ENCODE assay signal across 8 cellular contexts in the genomic region with DNA sequence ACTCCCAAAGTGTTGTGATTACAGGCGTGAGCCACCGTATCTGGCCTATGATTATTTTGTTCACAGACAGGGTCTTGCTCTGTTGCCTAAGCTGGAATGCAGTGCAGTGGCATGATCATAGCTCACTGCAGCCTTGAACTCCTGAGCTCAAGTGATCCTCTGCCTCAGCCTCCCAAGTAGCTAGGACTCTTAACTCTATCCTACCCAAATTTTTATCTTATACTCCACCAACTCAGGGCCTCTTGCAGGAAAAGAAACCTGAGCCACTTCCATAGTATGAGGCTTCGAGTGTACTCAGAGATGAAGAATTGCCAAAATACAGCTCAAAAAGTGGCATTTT. TPM values are rescaled to one million over a fixed set of nuclear protein-coding genes. Genes with fewer than 3 reads are reported as not detected.
DNase-seq lines count a peak whose midpoint lies in the region; ATAC-seq and TF ChIP-seq lines count a peak whose summit lies in the region.

No MANE protein-coding gene starts in this region.

- peaks cover 29% of the 10 kb centered on the region for H3K4me1 ChIP-seq in lower lobe of right lung

- no peaks in the 10 kb centered on the region for H3K27me3 Mint-ChIP-seq in activated naive CD4-positive, alpha-beta T cell treated with anti-CD3 and anti-CD28 coated beads, Interleukin-2, amount 50 U/mL, for 24 hours
- H3K27me3 Mint-ChIP-seq in type B pancreatic cell: no peaks in the 10 kb centered on the region

- H3K4me1 Mint-ChIP-seq in activated naive CD4-positive, alpha-beta T cell treated with anti-CD3 and anti-CD28 coated beads, Interleukin-2, amount 50 U/mL, for 24 hours: peaks cover 33% of the 10 kb centered on the region
- H3K4me1 Mint-ChIP-seq in type B pancreatic cell (ENCODE audit: unreplicated experiment): peaks cover 18% of the 10 kb centered on the region

- DNase-seq in activated naive CD4-positive, alpha-beta T cell (lab: John Stamatoyannopoulos, UW): no peak
- DNase-seq in astrocyte of the spinal cord (ENCODE audit: low read depth, low spot score): peak; percentile 6
- no peak for DNase-seq in lower lobe of right lung
- DNase-seq in type B pancreatic cell (ENCODE audit: extremely low spot score, unreplicated experiment): no peak
- no peak for DNase-seq in medulla oblongata (ENCODE audit: extremely low spot score)
- DNase-seq in foreskin melanocyte: no peak
- no peak for DNase-seq in AG08395 (ENCODE audit: low spot score)

- no peaks in the 10 kb centered on the region for H3K9me3 Mint-ChIP-seq in activated naive CD4-positive, alpha-beta T cell treated with anti-CD3 and anti-CD28 coated beads, Interleukin-2, amount 50 U/mL, for 24 hours
- no peaks in the 10 kb centered on the region for H3K9me3 Mint-ChIP-seq in type B pancreatic cell

- no peaks in the 10 kb centered on the region for H3K9me3 ChIP-seq in lower lobe of right lung

- H3K36me3 ChIP-seq in lower lobe of right lung: peaks cover 58% of the 10 kb centered on the region

- peak overlapping the region; percentile 96 for H3K4me3 Mint-ChIP-seq in activated naive CD4-positive, alpha-beta T cell treated with anti-CD3 and anti-CD28 coated beads, Interleukin-2, amount 50 U/mL, for 24 hours
- H3K4me3 Mint-ChIP-seq in type B pancreatic cell: peak overlapping the region; percentile 97

- no peaks in the 10 kb centered on the region for H3K27me3 ChIP-seq in lower lobe of right lung (ENCODE audit: low read depth)

- H3K4me3 ChIP-seq in astrocyte of the spinal cord (ENCODE audit: low read depth, low read length): peak overlapping the region; percentile 89
- H3K4me3 ChIP-seq in lower lobe of right lung: peak overlapping the region; percentile 85

- in situ Hi-C loops in astrocyte of the spinal cord (cut with HindIII; ENCODE audit: low sequenced_read_pairs): no loop called here

- no peak for TF ChIP-seq CTCF in astrocyte of the spinal cord (IDR thresholded peaks at IDR 0.05; ENCODE audit: low read depth, low read length)
- TF ChIP-seq CTCF in lower lobe of right lung (IDR thresholded peaks at IDR 0.05): no peak
- TF ChIP-seq CTCF in type B pancreatic cell (conservative IDR thresholded peaks at IDR 0.05): no peak

- H3K27ac ChIP-seq in lower lobe of right lung: peak overlapping the region; percentile 91

- H3K36me3 Mint-ChIP-seq in activated naive CD4-positive, alpha-beta T cell treated with anti-CD3 and anti-CD28 coated beads, Interleukin-2, amount 50 U/mL, for 24 hours: peaks cover 5% of the 10 kb centered on the region
- peaks cover 7% of the 10 kb centered on the region for H3K36me3 Mint-ChIP-seq in type B pancreatic cell

- no peak for ATAC-seq in lower lobe of right lung

- peak overlapping the region; percentile 94 for H3K27ac Mint-ChIP-seq in activated naive CD4-positive, alpha-beta T cell treated with anti-CD3 and anti-CD28 coated beads, Interleukin-2, amount 50 U/mL, for 24 hours
- peak overlapping the region; percentile 95 for H3K27ac Mint-ChIP-seq in type B pancreatic cell

- intact Hi-C loops in lower lobe of right lung (cut with DNase I): no loop called here

RNA-seq across cellular contexts. Expression of gene MMAB, which starts 0.8 kb away (rescaled TPM):
- total RNA-seq in lower lobe of right lung (55.0 TPM), type B pancreatic cell (ENCODE audit: low replicate concordance) (38.1 and 39.0 TPM in 2 replicates)

RNA-seq across cellular contexts. Expression of gene MVK, which starts 1.1 kb away (rescaled TPM):
- 25.1 TPM for total RNA-seq in lower lobe of right lung
- total RNA-seq in type B pancreatic cell (ENCODE audit: low replicate concordance): 27.0 and 28.1 TPM in 2 replicates
